ENCODE assay signal across 9 cellular contexts in genomic region chr13:100589178-100589725, GRCh38. TPM values are rescaled to one million over a fixed set of nuclear protein-coding genes. Genes with fewer than 3 reads are reported as not detected.
DNase-seq lines count a peak whose midpoint lies in the region; ATAC-seq and TF ChIP-seq lines count a peak whose summit lies in the region.
"Had no signal": no experiment of that assay in that cellular context is flagged by ENCODE, and none has a peak within 500 bp of the region (broad histone marks: within the 10 kb centered on the region; RNA-seq: fewer than 3 reads in every experiment).

No MANE protein-coding gene starts in this region.

- no peak overlapping the region for H3K27ac ChIP-seq in SU-DHL-6 (ENCODE audit: low read depth, low read length)
- H3K27ac ChIP-seq in subcutaneous abdominal adipose tissue (ENCODE audit: low read depth, low read length): no peak overlapping the region

- peak overlapping the region; percentile 96 for H3K27ac Mint-ChIP-seq in activated CD4-positive, alpha-beta T cell treated with anti-CD3 and anti-CD28 coated beads, Interleukin-2, amount 10 ng/mL, durations not matched to agents 24 days and 14 days

- H3K9ac ChIP-seq in SU-DHL-6 (ENCODE audit: low read length) (no peak overlapping the region), subcutaneous abdominal adipose tissue (ENCODE audit: low read length in 5 of 5) (no peak overlapping the region)

- no peaks in the 10 kb centered on the region for H3K36me3 ChIP-seq in SU-DHL-6 (ENCODE audit: low read length)
- H3K36me3 ChIP-seq in subcutaneous abdominal adipose tissue (ENCODE audit: control insufficient read depth in 5 of 5, insufficient read depth in 5 of 5, low read length in 5 of 5): no peaks in the 10 kb centered on the region

- no peak for DNase-seq in activated CD4-positive, alpha-beta T cell treated with anti-CD3 and anti-CD28 coated beads, Interleukin-2, amount 10 ng/mL, durations not matched to agents 24 days and 14 days
- no peak for DNase-seq in activated CD4-positive, alpha-beta T cell treated with anti-CD3 and anti-CD28 coated beads for 1 hour
- peak; percentile 17 for DNase-seq in fibroblast of the aortic adventitia (ENCODE audit: low read depth)
- no peak for DNase-seq in DMS 273 treated with DMSO at 0.1 percent for 48 hours (lab: John Stamatoyannopoulos, UW)
- DNase-seq: T1000 had no signal

- peaks cover 41% of the 10 kb centered on the region for H3K4me1 Mint-ChIP-seq in activated CD4-positive, alpha-beta T cell treated with anti-CD3 and anti-CD28 coated beads, Interleukin-2, amount 10 ng/mL, durations not matched to agents 24 days and 14 days

- H3K9me3 Mint-ChIP-seq in activated CD4-positive, alpha-beta T cell treated with anti-CD3 and anti-CD28 coated beads, Interleukin-2, amount 10 ng/mL, durations not matched to agents 24 days and 14 days: peaks cover 8% of the 10 kb centered on the region

- H3K4me3 Mint-ChIP-seq in activated CD4-positive, alpha-beta T cell treated with anti-CD3 and anti-CD28 coated beads, Interleukin-2, amount 10 ng/mL, durations not matched to agents 24 days and 14 days: peak overlapping the region; percentile 81

- intact Hi-C loops in activated CD4-positive, alpha-beta T cell treated with anti-CD3 and anti-CD28 coated beads, Interleukin-2, amount 10 ng/mL, durations not matched to agents 24 days and 14 days (cut with micrococcal nuclease): loop anchor here (2.0 to 10.0 kb wide), 3 partner anchors 16 to 1806 kb away; no protein-coding TSS in a partner anchor

- no peak for ATAC-seq in HG03159 (IDR thresholded peaks at IDR 0.05; ENCODE audit: unreplicated experiment)
- ATAC-seq in GM19328 (IDR thresholded peaks at IDR 0.05; ENCODE audit: unreplicated experiment): no peak

- TF ChIP-seq CTCF in SU-DHL-6 (IDR thresholded peaks at IDR 0.05; ENCODE audit: insufficient read depth, low read length, poor library complexity, severe bottlenecking) (no peak), fibroblast of the aortic adventitia (IDR thresholded peaks at IDR 0.05; ENCODE audit: insufficient read depth, low read length) (no peak)

- H3K27me3 ChIP-seq in SU-DHL-6 (ENCODE audit: low read length): no peaks in the 10 kb centered on the region
- no peaks in the 10 kb centered on the region for H3K27me3 ChIP-seq in subcutaneous abdominal adipose tissue (ENCODE audit: control insufficient read depth in 5 of 5, insufficient read depth in 4 of 5, low read length in 5 of 5)

- H3F3A ChIP-seq in SU-DHL-6 (ENCODE audit: insufficient read depth): no peaks in the 10 kb centered on the region

- H3K4me3 ChIP-seq in SU-DHL-6 (ENCODE audit: insufficient read depth, low read length, poor library complexity, severe bottlenecking): peak overlapping the region; percentile 28
- H3K4me3 ChIP-seq in fibroblast of the aortic adventitia (ENCODE audit: low read depth, low read length): no peak overlapping the region
- peak overlapping the region; percentile 49 to 79 (median 70) for H3K4me3 ChIP-seq in subcutaneous abdominal adipose tissue (ENCODE audit: low read depth in 1 of 5, low read length in 5 of 5)

- peak overlapping the region; percentile 29 for H3K4me2 ChIP-seq in SU-DHL-6 (ENCODE audit: low read depth, low read length, poor library complexity, severe bottlenecking)

- H3K36me3 Mint-ChIP-seq in activated CD4-positive, alpha-beta T cell treated with anti-CD3 and anti-CD28 coated beads, Interleukin-2, amount 10 ng/mL, durations not matched to agents 24 days and 14 days (ENCODE audit: low read depth): no peaks in the 10 kb centered on the region

- no peaks in the 10 kb centered on the region for H3K9me2 ChIP-seq in SU-DHL-6 (replicated peaks; ENCODE audit: insufficient read depth, low read length)

- H3K79me2 ChIP-seq in SU-DHL-6 (ENCODE audit: insufficient read depth, low read length): no peaks in the 10 kb centered on the region

- H3K9me3 ChIP-seq in SU-DHL-6 (ENCODE audit: insufficient read depth, low read length) (no peaks in the 10 kb centered on the region), subcutaneous abdominal adipose tissue (ENCODE audit: control insufficient read depth in 5 of 5, low read length in 5 of 5) (no peaks in the 10 kb centered on the region)

- H3K27me3 Mint-ChIP-seq in activated CD4-positive, alpha-beta T cell treated with anti-CD3 and anti-CD28 coated beads, Interleukin-2, amount 10 ng/mL, durations not matched to agents 24 days and 14 days: no peaks in the 10 kb centered on the region

- peak overlapping the region; percentile 77 for H2AFZ ChIP-seq in SU-DHL-6 (ENCODE audit: low read depth, low read length, severe bottlenecking)

- H4K20me1 ChIP-seq in SU-DHL-6 (ENCODE audit: low read depth, low read length): no peaks in the 10 kb centered on the region

- peaks cover 0 to 17% (median 12%) of the 10 kb centered on the region in 5 donors for H3K4me1 ChIP-seq in subcutaneous abdominal adipose tissue (ENCODE audit: control insufficient read depth in 5 of 5, insufficient read depth in 5 of 5, low read length in 5 of 5)

RNA-seq across cellular contexts. Expression of gene GGACT, which starts 0.7 kb away (rescaled TPM):
- total RNA-seq in activated CD4-positive, alpha-beta T cell treated with anti-CD3 and anti-CD28 coated beads, Interleukin-2, amount 10 ng/mL, durations not matched to agents 24 days and 14 days: 4.4 and 5.9 TPM in 2 replicates
- 5.9 and 9.1 TPM in 2 replicates for total RNA-seq in fibroblast of the aortic adventitia (ENCODE audit: low replicate concordance)
